8 cellular contexts compared by ENCODE assay signal in genomic region chr12:70367268-70368141, GRCh38. TPM values are rescaled to one million over a fixed set of nuclear protein-coding genes. Genes with fewer than 3 reads are reported as not detected.
DNase-seq lines count a peak whose midpoint lies in the region; TF ChIP-seq lines count a peak whose summit lies in the region.

No MANE protein-coding gene starts in this region.

- H3K27ac ChIP-seq in CD8-positive, alpha-beta memory T cell (ENCODE audit: low read depth, low read length) = no peak overlapping the region
- H3K27ac ChIP-seq in duodenal mucosa (ENCODE audit: low read depth, low read length) (no peak overlapping the region), mucosa of rectum (ENCODE audit: low read depth in 2 of 2, low read length in 2 of 2) (no peak overlapping the region)

- H3K36me3 ChIP-seq in CD8-positive, alpha-beta memory T cell (ENCODE audit: insufficient read depth, low read length) = no peaks in the 10 kb centered on the region
- H3K36me3 ChIP-seq in Loucy (ENCODE audit: insufficient read depth, low read length) = no peaks in the 10 kb centered on the region
- H3K36me3 ChIP-seq in duodenal mucosa (ENCODE audit: control insufficient read depth in 1 of 2, insufficient read depth in 2 of 2, low read length in 2 of 2) = no peaks in the 10 kb centered on the region
- H3K36me3 ChIP-seq in mucosa of rectum (ENCODE audit: control insufficient read depth in 2 of 2, insufficient read depth in 2 of 2, low read length in 2 of 2) = no peaks in the 10 kb centered on the region

- H3K4me1 Mint-ChIP-seq in CD8-positive, alpha-beta memory T cell = peaks cover 16 to 23% (median 21%) of the 10 kb centered on the region in 3 donors

- H3K9me3 ChIP-seq in CD8-positive, alpha-beta memory T cell (ENCODE audit: low read length) = no peaks in the 10 kb centered on the region
- H3K9me3 ChIP-seq in Loucy (ENCODE audit: insufficient read depth, low read depth, low read length) (no peaks in the 10 kb centered on the region), duodenal mucosa (ENCODE audit: control insufficient read depth in 1 of 2, low read length in 2 of 2) (no peaks in the 10 kb centered on the region), mucosa of rectum (ENCODE audit: control insufficient read depth in 2 of 2, low read length in 2 of 2) (no peaks in the 10 kb centered on the region)

- DNase-seq in CD8-positive, alpha-beta memory T cell = no peak
- no peak for DNase-seq in DMS79 (lab: John Stamatoyannopoulos, UW)
- no peak for DNase-seq in ecto neural progenitor cell (ENCODE audit: low spot score)
- DNase-seq in Kasumi-1 (lab: John Stamatoyannopoulos, UW) = no peak
- DNase-seq in NCI-H1048 (lab: John Stamatoyannopoulos, UW) = no peak

- peak overlapping the region; percentile 87 for H3K4me3 ChIP-seq in CD8-positive, alpha-beta memory T cell (ENCODE audit: low read length)
- H3K4me3 ChIP-seq in Loucy (ENCODE audit: low read length, poor library complexity, severe bottlenecking) = peak overlapping the region; percentile 87
- peak overlapping the region; percentile 74 to 78 for H3K4me3 ChIP-seq in duodenal mucosa (ENCODE audit: low read depth in 1 of 2, low read length in 2 of 2)
- peak overlapping the region; percentile 59 to 79 for H3K4me3 ChIP-seq in mucosa of rectum (ENCODE audit: low read length in 2 of 2)

- TF ChIP-seq CTCF in Loucy (conservative IDR thresholded peaks at IDR 0.05; ENCODE audit: low read length) = no peak

- peak overlapping the region; percentile 94 for H3K4me2 ChIP-seq in Loucy (ENCODE audit: low read depth, low read length, poor library complexity, severe bottlenecking)

- H2AFZ ChIP-seq in Loucy (ENCODE audit: low read length) = peak overlapping the region; percentile 94

- H3K9ac ChIP-seq in Loucy (ENCODE audit: low read depth, low read length, poor library complexity, severe bottlenecking) (peak overlapping the region; percentile 66), duodenal mucosa (ENCODE audit: low read depth in 1 of 2, low read length in 2 of 2) (peak overlapping the region; percentile 26 to 43), mucosa of rectum (ENCODE audit: low read depth in 1 of 2, low read length in 2 of 2) (peak overlapping the region; percentile 0 to 26)

- no peaks in the 10 kb centered on the region for H3K27me3 ChIP-seq in CD8-positive, alpha-beta memory T cell (ENCODE audit: insufficient read depth, low read length, poor library complexity, severe bottlenecking)
- H3K27me3 ChIP-seq in Loucy (ENCODE audit: insufficient read depth, low read length, poor library complexity, severe bottlenecking) (no peaks in the 10 kb centered on the region), duodenal mucosa (ENCODE audit: control insufficient read depth in 1 of 2, insufficient read depth in 2 of 2, low read length in 2 of 2) (peaks cover 15 to 25% of the 10 kb centered on the region in 2 donors), mucosa of rectum (ENCODE audit: control insufficient read depth in 2 of 2, insufficient read depth in 2 of 2, low read length in 2 of 2) (peaks cover 14 to 30% of the 10 kb centered on the region in 2 donors)

- peak overlapping the region; percentile 90 to 99 (median 95) for H3K4me3 Mint-ChIP-seq in CD8-positive, alpha-beta memory T cell

- H3K36me3 Mint-ChIP-seq in CD8-positive, alpha-beta memory T cell = peaks cover 0 to 4% (median 0%) of the 10 kb centered on the region in 3 donors

- peaks cover 6% of the 10 kb centered on the region for H4K20me1 ChIP-seq in Loucy (ENCODE audit: insufficient read depth, low read length, poor library complexity, severe bottlenecking)

- H3K9me2 ChIP-seq in Loucy (replicated peaks; ENCODE audit: low read depth, low read length) = no peaks in the 10 kb centered on the region

- peaks cover 16% of the 10 kb centered on the region for H3K4me1 ChIP-seq in CD8-positive, alpha-beta memory T cell (ENCODE audit: insufficient read depth, low read length)
- H3K4me1 ChIP-seq in Loucy (ENCODE audit: insufficient read depth, low read length, poor library complexity, severe bottlenecking) (peaks cover 43% of the 10 kb centered on the region), duodenal mucosa (ENCODE audit: control insufficient read depth in 1 of 2, insufficient read depth in 2 of 2, low read length in 2 of 2) (peaks cover 15 to 18% of the 10 kb centered on the region in 2 donors), mucosa of rectum (ENCODE audit: control insufficient read depth in 2 of 2, insufficient read depth in 2 of 2, low read length in 2 of 2) (peaks cover 9 to 10% of the 10 kb centered on the region in 2 donors)

- peak overlapping the region in 5 of 8 donors; percentile 57 to 90 (median 76) for H3K27ac Mint-ChIP-seq in CD8-positive, alpha-beta memory T cell

- peaks cover 28% of the 10 kb centered on the region for H3K79me2 ChIP-seq in Loucy (ENCODE audit: insufficient read depth, low read length)

- no peaks in the 10 kb centered on the region for H3F3A ChIP-seq in Loucy (ENCODE audit: low read depth)

- peaks cover 0 to 13% of the 10 kb centered on the region in 2 donors for H3K27me3 Mint-ChIP-seq in CD8-positive, alpha-beta memory T cell

- POLR2A ChIA-PET in CD8-positive, alpha-beta memory T cell (lab: Charles Lee) = no interaction called here

- CTCF ChIA-PET in CD8-positive, alpha-beta memory T cell (lab: Charles Lee) = no interaction called here

- no peaks in the 10 kb centered on the region for H3K9me3 Mint-ChIP-seq in CD8-positive, alpha-beta memory T cell

RNA-seq across cellular contexts. Expression of gene KCNMB4, which starts 1.4 kb away (rescaled TPM):
- total RNA-seq in CD8-positive, alpha-beta memory T cell = under 1 TPM; 0.31 to 0.46 TPM
- polyA plus RNA-seq in CD8-positive, alpha-beta memory T cell = 0.70 TPM

Comparison
In these comparisons a context has a peak if more than half of its experiments do, and no peak if none do; other contexts are left out.
1. H3K9ac ChIP-seq: peak in every context shown above with its lines; median percentile 66 in Loucy; 34 in duodenal mucosa; 13 in mucosa of rectum.